ENCODE assay signal across 21 cellular contexts in the genomic region with DNA sequence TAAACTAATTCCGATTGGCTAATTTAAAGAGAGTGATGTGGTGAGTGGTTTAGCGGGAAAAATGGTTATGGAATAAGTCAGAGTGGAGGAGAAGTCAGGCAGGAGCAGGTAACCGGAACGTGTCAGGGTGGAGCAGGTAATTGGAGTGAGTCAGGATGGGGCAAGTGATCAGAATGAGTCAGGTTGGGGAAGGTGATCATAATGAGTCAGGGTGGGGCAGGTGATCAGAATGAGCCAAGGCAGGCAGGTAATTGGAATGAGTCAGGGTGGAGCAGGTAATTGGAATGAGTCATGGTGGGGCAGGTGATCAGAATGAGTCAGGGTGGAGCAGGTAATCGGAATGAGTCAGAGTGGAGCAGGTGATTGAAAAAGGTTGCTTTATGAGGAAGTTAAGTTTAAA.
DNase-seq lines count a peak whose midpoint lies in the region; ATAC-seq and TF ChIP-seq lines count a peak whose summit lies in the region.
"Had no signal": no experiment of that assay in that cellular context is flagged by ENCODE, and none has a peak within 500 bp of the region (broad histone marks: within the 10 kb centered on the region; RNA-seq: fewer than 3 reads in every experiment).

No MANE protein-coding gene starts in this region.

- peak overlapping the region; percentile 67 for H3K27ac ChIP-seq in PC-9
- H3K27ac ChIP-seq in smooth muscle cell (ENCODE audit: low read depth), result peak overlapping the region; percentile 53
- H3K27ac ChIP-seq in GM23248, result no peak overlapping the region
- H3K27ac ChIP-seq: parathyroid adenoma, vagina had no signal

- in situ Hi-C loops in GM23248 (cut with MboI), result no loop called here

- H3K4me1 ChIP-seq in PC-9 (replicated peaks; ENCODE audit: insufficient read depth) (no peaks in the 10 kb centered on the region), smooth muscle cell (ENCODE audit: low read depth) (no peaks in the 10 kb centered on the region), GM23248 (ENCODE audit: insufficient read depth) (no peaks in the 10 kb centered on the region)
- H3K4me1 ChIP-seq: parathyroid adenoma, vagina had no signal

- BruUV-seq in PC-9 (replicated peaks; lab: Mats Ljungman, UMichigan), result no TSS peak

- no peak for TF ChIP-seq CTCF in PC-9 (conservative IDR thresholded peaks at IDR 0.05)
- TF ChIP-seq CTCF in smooth muscle cell (IDR thresholded peaks at IDR 0.05; ENCODE audit: borderline replicate concordance, insufficient read depth, poor library complexity, severe bottlenecking), result no peak
- no peak for TF ChIP-seq CTCF in foreskin fibroblast (IDR thresholded peaks at IDR 0.05; ENCODE audit: low read depth, low read length)

- no peak overlapping the region for H3K4me3 ChIP-seq in PC-9
- H3K4me3 ChIP-seq in smooth muscle cell, result no peak overlapping the region
- no peak overlapping the region for H3K4me3 ChIP-seq in foreskin fibroblast (ENCODE audit: low read depth in 1 of 2, low read length in 2 of 2)
- H3K4me3 ChIP-seq in GM23248, result no peak overlapping the region
- H3K4me3 ChIP-seq: K562, vagina had no signal

- no peaks in the 10 kb centered on the region for H3K79me2 ChIP-seq in PC-9 (ENCODE audit: low read depth)
- H3K79me2 ChIP-seq in smooth muscle cell (ENCODE audit: low read depth), result no peaks in the 10 kb centered on the region
- H3K79me2 ChIP-seq in GM23248 (ENCODE audit: insufficient read depth), result no peaks in the 10 kb centered on the region
- H3K79me2 ChIP-seq: parathyroid adenoma had no signal

- H3K27ac Mint-ChIP-seq in activated naive CD4-positive, alpha-beta T cell treated with anti-CD3 and anti-CD28 coated beads, Interleukin-2, amount 50 U/mL, for 72 hours, result peak overlapping the region; percentile 31 to 34
- H3K27ac Mint-ChIP-seq: activated naive CD8-positive, alpha-beta T cell treated with anti-CD3 and anti-CD28 coated beads for 36 hours had no signal

- H3K9me2 ChIP-seq in PC-9 (ENCODE audit: insufficient read depth) (no peaks in the 10 kb centered on the region), GM23248 (ENCODE audit: insufficient read depth) (no peaks in the 10 kb centered on the region)

- H3K9me3 Mint-ChIP-seq in activated naive CD4-positive, alpha-beta T cell treated with anti-CD3 and anti-CD28 coated beads, Interleukin-2, amount 50 U/mL, for 72 hours, result peaks cover 28 to 45% of the 10 kb centered on the region in 2 donors

- POLR2A ChIA-PET in PC-9 (lab: Charles Lee; ENCODE audit: unreplicated experiment), result no interaction called here

- CTCF ChIA-PET in PC-9 (lab: Charles Lee), result no interaction called here

- no peaks in the 10 kb centered on the region for H3K27me3 ChIP-seq in PC-9 (ENCODE audit: insufficient read depth, low read depth)
- H3K27me3 ChIP-seq in smooth muscle cell (ENCODE audit: low read depth), result no peaks in the 10 kb centered on the region
- no peaks in the 10 kb centered on the region for H3K27me3 ChIP-seq in GM23248 (replicated peaks; ENCODE audit: insufficient read depth)
- H3K27me3 ChIP-seq: vagina had no signal

- peaks cover 30 to 33% of the 10 kb centered on the region in 2 donors for H3K36me3 Mint-ChIP-seq in activated naive CD4-positive, alpha-beta T cell treated with anti-CD3 and anti-CD28 coated beads, Interleukin-2, amount 50 U/mL, for 72 hours

- H3K9ac ChIP-seq in smooth muscle cell (ENCODE audit: low read depth) (no peak overlapping the region), GM23248 (no peak overlapping the region)
- H3K9ac ChIP-seq: parathyroid adenoma had no signal

- peaks cover 20% of the 10 kb centered on the region for H3K9me3 ChIP-seq in PC-9 (ENCODE audit: insufficient read depth, low read depth)
- H3K9me3 ChIP-seq in smooth muscle cell (replicated peaks; ENCODE audit: low read depth), result peaks cover 9% of the 10 kb centered on the region
- H3K9me3 ChIP-seq in GM23248 (ENCODE audit: low read depth), result no peaks in the 10 kb centered on the region

- H2AFZ ChIP-seq in PC-9 (no peak overlapping the region), smooth muscle cell (ENCODE audit: low read depth) (no peak overlapping the region), GM23248 (no peak overlapping the region)
- H2AFZ ChIP-seq: parathyroid adenoma had no signal

- H4K20me1 ChIP-seq in PC-9 (ENCODE audit: insufficient read depth) (no peaks in the 10 kb centered on the region), smooth muscle cell (ENCODE audit: low read depth) (no peaks in the 10 kb centered on the region), GM23248 (ENCODE audit: insufficient read depth) (no peaks in the 10 kb centered on the region)

- H3K4me2 ChIP-seq in PC-9, result no peak overlapping the region
- no peak overlapping the region for H3K4me2 ChIP-seq in smooth muscle cell
- no peak overlapping the region for H3K4me2 ChIP-seq in GM23248 (ENCODE audit: unreplicated experiment)

- peak; percentile 61 to 85 for ATAC-seq in activated naive CD4-positive, alpha-beta T cell treated with anti-CD3 and anti-CD28 coated beads, Interleukin-2, amount 50 U/mL, for 72 hours
- ATAC-seq in esophagus mucosa, result peak; percentile 98
- ATAC-seq: activated CD4-positive, CD25-positive, alpha-beta regulatory T cell treated with anti-CD3 and anti-CD28 coated beads, Interleukin-2, amount 50 U/mL, for 24 hours; K562; left lobe of liver; sciatic nerve had no signal

- H3K36me3 ChIP-seq in PC-9 (ENCODE audit: low read depth) (no peaks in the 10 kb centered on the region), smooth muscle cell (ENCODE audit: low read depth) (no peaks in the 10 kb centered on the region), GM23248 (ENCODE audit: low read depth) (no peaks in the 10 kb centered on the region)
- H3K36me3 ChIP-seq: vagina had no signal

- H3F3A ChIP-seq in PC-9 (ENCODE audit: insufficient read depth, low read depth), result peaks cover 13% of the 10 kb centered on the region
- no peaks in the 10 kb centered on the region for H3F3A ChIP-seq in smooth muscle cell (ENCODE audit: low read depth)
- H3F3A ChIP-seq in GM23248 (ENCODE audit: insufficient read depth), result no peaks in the 10 kb centered on the region

- WGBS in smooth muscle cell (ENCODE audit: low lambda C conversion rate), result 94% methylated on average over 5 of the region's 5 CpGs
- 67 to 72% methylated on average over 5 of the region's 5 CpGs for WGBS in GM23248 (ENCODE audit: low coverage in 1 of 2, low lambda C conversion rate in 2 of 2, missing lambda C conversion rate in 2 of 2), 2 experiments

- intact Hi-C loops in PC-9 (cut with micrococcal nuclease; ENCODE audit: unreplicated experiment), result no loop called here

- DNase-seq in activated naive CD4-positive, alpha-beta T cell treated with anti-CD3 and anti-CD28 coated beads, Interleukin-2, amount 50 U/mL, for 72 hours (ENCODE audit: low spot score in 2 of 2), result no peak
- DNase-seq in activated naive CD4-positive, alpha-beta T cell treated with Interleukin-2 at 50 U/mL for 16 hours, result no peak
- peak in 1 of 2 experiments; percentile 61 for DNase-seq in PC-9
- DNase-seq in smooth muscle cell (lab: John Stamatoyannopoulos, UW; ENCODE audit: unreplicated experiment), result no peak
- no peak for DNase-seq in central memory CD4-positive, alpha-beta T cell
- no peak for DNase-seq in foreskin fibroblast
- no peak for DNase-seq in GM23248
- DNase-seq: activated naive CD8-positive, alpha-beta T cell treated with anti-CD3 and anti-CD28 coated beads for 36 hours; C1 segment of cervical spinal cord; effector CD8-positive, alpha-beta T cell; glutamatergic neuron; midbrain; NCI-H187; SHP77 had no signal
